8 cellular contexts compared by ENCODE assay signal in the genomic region with DNA sequence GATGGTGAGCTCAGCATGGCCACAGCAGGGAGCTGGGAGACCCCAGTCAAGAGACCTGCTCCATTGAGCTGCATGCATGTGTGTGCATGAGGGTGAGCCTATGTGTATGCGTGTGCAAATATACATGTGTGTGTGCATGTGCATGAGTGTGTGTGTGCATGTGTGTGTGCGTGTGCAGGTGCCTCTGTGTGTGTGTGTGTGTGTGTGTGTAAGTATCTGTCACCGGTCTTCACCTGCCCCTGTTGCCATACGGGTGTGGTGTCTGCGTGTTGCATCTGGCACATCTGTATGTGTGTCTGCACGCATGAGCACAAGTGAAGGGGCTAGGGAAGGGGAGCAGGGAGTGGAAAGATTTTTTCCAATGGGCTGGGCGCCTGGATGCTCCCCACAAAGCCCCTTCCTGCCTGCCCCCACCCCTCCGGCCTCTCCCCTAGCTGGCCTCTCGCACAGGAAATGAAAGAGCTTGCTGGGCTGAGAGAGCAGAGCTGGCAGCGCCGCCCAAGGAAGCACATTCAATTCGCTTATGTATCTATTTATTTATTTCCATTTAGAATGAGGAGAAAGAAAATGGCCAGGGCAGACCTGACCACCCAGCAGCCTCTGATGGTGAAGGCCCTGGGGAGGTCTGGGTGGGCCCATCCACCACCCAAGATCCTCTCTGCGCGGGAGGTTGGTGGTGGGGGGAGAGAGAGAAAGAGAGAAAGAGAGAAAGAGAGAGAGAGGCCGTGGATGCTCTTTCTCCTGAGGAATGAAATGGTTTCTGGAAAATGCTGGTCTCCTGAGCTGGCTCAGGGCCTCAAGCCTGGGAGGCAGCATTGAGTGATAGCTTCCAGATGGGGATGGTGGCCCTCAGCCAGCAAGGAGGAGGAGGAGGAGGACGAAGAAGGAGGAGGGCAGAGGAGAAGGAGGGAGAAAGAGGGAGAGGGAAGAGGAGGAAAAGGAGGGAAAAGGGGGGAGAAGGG. TPM values are rescaled to one million over a fixed set of nuclear protein-coding genes. Genes with fewer than 3 reads are reported as not detected.
A peak's percentile ranks its signal among the peaks of the same experiment; 100 is the strongest.
DNase-seq lines count a peak whose midpoint lies in the region; ATAC-seq and TF ChIP-seq lines count a peak whose summit lies in the region.

No MANE protein-coding gene starts in this region.

- H3K9me3 Mint-ChIP-seq in endothelial cell (ENCODE audit: unreplicated experiment) (no peaks in the 10 kb centered on the region), nephron progenitor cell (no peaks in the 10 kb centered on the region)

- peak; percentile 79 for DNase-seq in AG20443 (ENCODE audit: low spot score)
- DNase-seq in RWPE1 (ENCODE audit: low spot score) = no peak
- no peak for DNase-seq in endothelial cell (ENCODE audit: low spot score)
- DNase-seq in nephron progenitor cell = no peak
- no peak for DNase-seq in stimulated activated CD4-positive, alpha-beta T cell treated with anti-CD3 and anti-CD28 coated beads, Interleukin-4, amount 100 ng/mL, for 1 hour

- peak overlapping the region; percentile 81 for H3K27ac ChIP-seq in RWPE1

- POLR2A ChIA-PET in RWPE1 (lab: Yijun Ruan, JAX; ENCODE audit: low non-redundant PET) = interaction anchor here (0.7 kb wide), 1 partner anchor 127 kb away, joined by 3 read pairs; no protein-coding TSS in a partner anchor

- CTCF ChIA-PET in RWPE1 (lab: Yijun Ruan, JAX) = interaction anchor here (0.6 to 7.5 kb wide), 13 partner anchors 8 to 618 kb away, joined by 3 to 161 read pairs (median 3); no protein-coding TSS in a partner anchor

- H3K27me3 Mint-ChIP-seq in endothelial cell (ENCODE audit: unreplicated experiment) (peaks cover 3% of the 10 kb centered on the region), nephron progenitor cell (ENCODE audit: low read depth, poor library complexity) (peaks cover 4% of the 10 kb centered on the region)

- peak overlapping the region; percentile 52 for H3K27ac Mint-ChIP-seq in endothelial cell (ENCODE audit: unreplicated experiment)
- peak overlapping the region; percentile 81 for H3K27ac Mint-ChIP-seq in nephron progenitor cell

- peaks cover 9% of the 10 kb centered on the region for H3K4me1 Mint-ChIP-seq in endothelial cell (ENCODE audit: unreplicated experiment)
- H3K4me1 Mint-ChIP-seq in nephron progenitor cell = peaks cover 37% of the 10 kb centered on the region

- TF ChIP-seq CTCF in RWPE1 (conservative IDR thresholded peaks at IDR 0.05; ENCODE audit: low read depth) (no peak), endothelial cell (IDR thresholded peaks at IDR 0.05; ENCODE audit: unreplicated experiment) (no peak), nephron progenitor cell (IDR thresholded peaks at IDR 0.05) (no peak)

- ATAC-seq in HG02798 (IDR thresholded peaks at IDR 0.05; ENCODE audit: poor library complexity, unreplicated experiment) = no peak
- no peak for ATAC-seq in HG03571 (IDR thresholded peaks at IDR 0.05; ENCODE audit: unreplicated experiment)
- no peak for ATAC-seq in GM21717 (IDR thresholded peaks at IDR 0.05; ENCODE audit: unreplicated experiment)

- H3K36me3 Mint-ChIP-seq in endothelial cell (ENCODE audit: low read depth, unreplicated experiment) (no peaks in the 10 kb centered on the region), nephron progenitor cell (ENCODE audit: low read depth) (no peaks in the 10 kb centered on the region)

- H3K4me3 Mint-ChIP-seq in endothelial cell (ENCODE audit: unreplicated experiment) (peak overlapping the region; percentile 31), nephron progenitor cell (no peak overlapping the region)

RNA-seq across cellular contexts. Expression of a gene that starts 4.3 kb away (rescaled TPM):
- 0.23 TPM for total RNA-seq in endothelial cell (ENCODE audit: unreplicated experiment)

RNA-seq across cellular contexts. Expression of a gene that starts 4.4 kb away (rescaled TPM):
- 0.13 TPM for total RNA-seq in endothelial cell (ENCODE audit: unreplicated experiment)

RNA-seq across cellular contexts. Expression of a gene that starts 35.8 kb away (rescaled TPM):
- total RNA-seq in endothelial cell (ENCODE audit: unreplicated experiment) = not detected
